ENCODE assay signal across 8 cellular contexts in the genomic region with DNA sequence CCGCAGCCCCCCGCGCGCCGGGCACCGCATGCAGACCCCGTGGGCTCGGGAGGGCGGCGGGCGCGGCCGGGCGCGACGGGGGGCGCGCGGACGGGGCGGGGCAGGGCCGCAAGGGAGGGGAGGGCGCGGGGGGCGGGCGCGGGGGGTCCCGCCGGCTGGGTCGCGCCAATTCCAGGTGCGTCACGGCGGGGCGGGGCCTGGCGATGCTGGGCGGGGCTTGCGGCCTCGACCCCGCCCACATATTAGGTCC. TPM values are rescaled to one million over a fixed set of nuclear protein-coding genes. Genes with fewer than 3 reads are reported as not detected.
DNase-seq lines count a peak whose midpoint lies in the region; ATAC-seq and TF ChIP-seq lines count a peak whose summit lies in the region.

No MANE protein-coding gene starts in this region.

- peak overlapping the region; percentile 100 for H3K4me2 ChIP-seq in smooth muscle cell

- peaks cover 14% of the 10 kb centered on the region for H3K36me3 ChIP-seq in smooth muscle cell (ENCODE audit: low read depth)

- H3K9ac ChIP-seq in smooth muscle cell (ENCODE audit: low read depth) = no peak overlapping the region

- WGBS in smooth muscle cell (ENCODE audit: low lambda C conversion rate) = 0% methylated on average over 5 of the region's 40 CpGs

- peaks cover 9% of the 10 kb centered on the region for H3K4me1 ChIP-seq in smooth muscle cell (ENCODE audit: low read depth)

- no peaks in the 10 kb centered on the region for H3F3A ChIP-seq in smooth muscle cell (ENCODE audit: low read depth)

- peaks cover 10% of the 10 kb centered on the region for H4K20me1 ChIP-seq in smooth muscle cell (ENCODE audit: low read depth)

- no peaks in the 10 kb centered on the region for H3K9me3 ChIP-seq in smooth muscle cell (replicated peaks; ENCODE audit: low read depth)

- H3K4me3 ChIP-seq in smooth muscle cell = peak overlapping the region; percentile 100

- H3K27ac ChIP-seq in 22Rv1 = peak overlapping the region; percentile 96
- H3K27ac ChIP-seq in smooth muscle cell (ENCODE audit: low read depth) = no peak overlapping the region

- TF ChIP-seq CTCF in 22Rv1 (IDR thresholded peaks at IDR 0.05) (no peak), smooth muscle cell (IDR thresholded peaks at IDR 0.05; ENCODE audit: borderline replicate concordance, insufficient read depth, poor library complexity, severe bottlenecking) (no peak)

- H2AFZ ChIP-seq in smooth muscle cell (ENCODE audit: low read depth) = no peak overlapping the region

- H3K79me2 ChIP-seq in smooth muscle cell (ENCODE audit: low read depth) = peaks cover 10% of the 10 kb centered on the region

- no peak for ATAC-seq in HG03442 (IDR thresholded peaks at IDR 0.05; ENCODE audit: unreplicated experiment)

- DNase-seq in HCEC 1CT = peak; percentile 78
- peak; percentile 70 to 76 for DNase-seq in activated CD8-positive, alpha-beta memory T cell treated with anti-CD3 and anti-CD28 coated beads for 4 hours (ENCODE audit: low read depth in 2 of 2)
- DNase-seq in fibroblast of peridontal ligament (ENCODE audit: extremely low read depth) = peak; percentile 65
- DNase-seq in smooth muscle cell (lab: John Stamatoyannopoulos, UW; ENCODE audit: unreplicated experiment) = no peak
- no peak for DNase-seq in GF-D8 (lab: John Stamatoyannopoulos, UW)
- DNase-seq in Kasumi-1 (lab: John Stamatoyannopoulos, UW) = no peak

- no peaks in the 10 kb centered on the region for H3K27me3 ChIP-seq in smooth muscle cell (ENCODE audit: low read depth)

RNA-seq across cellular contexts. Expression of a gene that starts 0.2 kb away (rescaled TPM):
- total RNA-seq in smooth muscle cell = 6.7 and 35.0 TPM in 2 replicates
- 10.6 and 15.2 TPM in 2 replicates for polyA plus RNA-seq in smooth muscle cell

RNA-seq across cellular contexts. Expression of a gene that starts 15.5 kb away (rescaled TPM):
- total RNA-seq in smooth muscle cell = 22.2 TPM in 2 replicates
- polyA plus RNA-seq in smooth muscle cell = 58.9 and 65.8 TPM in 2 replicates

RNA-seq across cellular contexts. Expression of a gene that starts 32.4 kb away (rescaled TPM):
- total RNA-seq in smooth muscle cell = 3.7 and 7.0 TPM in 2 replicates
- 18.7 and 20.7 TPM in 2 replicates for polyA plus RNA-seq in smooth muscle cell

Comparison
In these comparisons a context has a peak if more than half of its experiments do, and no peak if none do; other contexts are left out.
1. DNase-seq: peak in HCEC 1CT (single experiment), activated CD8-positive, alpha-beta memory T cell treated with anti-CD3 and anti-CD28 coated beads for 4 hours (2 of 2) and fibroblast of peridontal ligament (single experiment); none in smooth muscle cell (single experiment), GF-D8 (single experiment) and Kasumi-1 (0 of 2).